20 cellular contexts compared by ENCODE assay signal in genomic region chr10:86285136-86285790, GRCh38.
DNase-seq lines count a peak whose midpoint lies in the region; ATAC-seq and TF ChIP-seq lines count a peak whose summit lies in the region.
"Had no signal": no experiment of that assay in that cellular context is flagged by ENCODE, and none has a peak within 500 bp of the region (broad histone marks: within the 10 kb centered on the region; RNA-seq: fewer than 3 reads in every experiment).

No MANE protein-coding gene starts in this region.

- no peak overlapping the region for H3K56ac ChIP-seq in mesendoderm (ENCODE audit: low read length)

- H4K5ac ChIP-seq in mesendoderm (ENCODE audit: low read length): no peak overlapping the region

- H3K9me3 Mint-ChIP-seq in osteocyte (ENCODE audit: unreplicated experiment) (no peaks in the 10 kb centered on the region), T-cell (no peaks in the 10 kb centered on the region), Caco-2 (ENCODE audit: unreplicated experiment) (peaks cover 9% of the 10 kb centered on the region)
- H3K9me3 Mint-ChIP-seq: activated naive CD4-positive, alpha-beta T cell treated with anti-CD3 and anti-CD28 coated beads, Interleukin-2, amount 50 U/mL, for 24 hours had no signal

- H3K79me2 ChIP-seq in MM.1S (ENCODE audit: low read length) (no peaks in the 10 kb centered on the region), mesendoderm (ENCODE audit: control insufficient read depth, insufficient read depth, low read length) (no peaks in the 10 kb centered on the region)

- DNase-seq in DMS153 (lab: John Stamatoyannopoulos, UW) (peak; percentile 59), NCI-H2081 (lab: John Stamatoyannopoulos, UW) (peak; percentile 79 to 95), coronary artery (ENCODE audit: low spot score) (peak; percentile 45), osteocyte (ENCODE audit: extremely low spot score, unreplicated experiment) (peak; percentile 65), MM.1S (no peak), T-cell (no peak), mesendoderm (no peak), Caco-2 (no peak)
- DNase-seq: activated CD4-positive, CD25-positive, alpha-beta regulatory T cell treated with anti-CD3 and anti-CD28 coated beads, Interleukin-2, amount 50 U/mL, for 72 hours; activated T-cell treated with anti-CD3 and anti-CD28 coated beads, Interleukin-2, amount 50 U/mL, for 1 hour; brain microvascular endothelial cell; DMS53; effector CD4-positive, alpha-beta T cell; HFFc6; kidney; midbrain; stimulated activated CD4-positive, alpha-beta T cell treated with anti-CD3 and anti-CD28 coated beads, Interleukin-4, amount 100 ng/mL, for 1 hour; T1000 had no signal

- TF ChIP-seq CTCF in coronary artery (IDR thresholded peaks at IDR 0.05) (no peak), osteocyte (IDR thresholded peaks at IDR 0.05) (no peak), MM.1S (IDR thresholded peaks at IDR 0.05; ENCODE audit: low read length) (no peak), Caco-2 (IDR thresholded peaks at IDR 0.05; ENCODE audit: insufficient read depth in 1 of 2, low read depth in 1 of 2, low read length in 1 of 2, severe bottlenecking in 1 of 2, unreplicated experiment in 1 of 2) (no peak)

- no peaks in the 10 kb centered on the region for H4K20me1 ChIP-seq in MM.1S (ENCODE audit: insufficient read depth, low read length)

- no peak overlapping the region for H2BK5ac ChIP-seq in mesendoderm (ENCODE audit: low read length)

- H2BK15ac ChIP-seq in mesendoderm (replicated peaks; ENCODE audit: low read depth): no peak overlapping the region

- no peak overlapping the region for H2BK120ac ChIP-seq in mesendoderm (ENCODE audit: low read depth, low read length)

- H3K4me1 ChIP-seq in MM.1S (ENCODE audit: low read length) (no peaks in the 10 kb centered on the region), mesendoderm (ENCODE audit: control insufficient read depth, low read depth, low read length) (no peaks in the 10 kb centered on the region), Caco-2 (no peaks in the 10 kb centered on the region)

- H3K79me1 ChIP-seq in mesendoderm (ENCODE audit: low read length): no peaks in the 10 kb centered on the region

- H3K4me3 ChIP-seq in coronary artery: no peak overlapping the region
- no peak overlapping the region for H3K4me3 ChIP-seq in MM.1S (ENCODE audit: low read length)
- no peak overlapping the region for H3K4me3 ChIP-seq in mesendoderm (ENCODE audit: low read length)
- H3K4me3 ChIP-seq in Caco-2 (ENCODE audit: low read depth, low read length): no peak overlapping the region

- POLR2A ChIA-PET in T-cell (lab: Charles Lee): no interaction called here
- POLR2A ChIA-PET in Caco-2 (lab: Charles Lee): no interaction called here

- H3K27ac ChIP-seq in coronary artery: no peak overlapping the region
- H3K27ac ChIP-seq in MM.1S (ENCODE audit: low read length): no peak overlapping the region
- no peak overlapping the region for H3K27ac ChIP-seq in mesendoderm (ENCODE audit: low read depth, low read length)
- H3K27ac ChIP-seq: brain microvascular endothelial cell, neutrophil had no signal

- no peaks in the 10 kb centered on the region for H3K36me3 Mint-ChIP-seq in osteocyte (ENCODE audit: unreplicated experiment)
- no peaks in the 10 kb centered on the region for H3K36me3 Mint-ChIP-seq in T-cell
- H3K36me3 Mint-ChIP-seq in Caco-2 (ENCODE audit: insufficient read depth, unreplicated experiment): no peaks in the 10 kb centered on the region
- H3K36me3 Mint-ChIP-seq: activated naive CD4-positive, alpha-beta T cell treated with anti-CD3 and anti-CD28 coated beads, Interleukin-2, amount 50 U/mL, for 24 hours had no signal

- H3K4ac ChIP-seq in mesendoderm (ENCODE audit: low read depth, low read length): no peak overlapping the region

- no peak overlapping the region for H2AFZ ChIP-seq in MM.1S (ENCODE audit: low read length)

- no peak overlapping the region for H4K8ac ChIP-seq in mesendoderm (ENCODE audit: low read depth, low read length)

- intact Hi-C loops in Caco-2 (cut with micrococcal nuclease; ENCODE audit: unreplicated experiment): no loop called here

- no peaks in the 10 kb centered on the region for H3K9me3 ChIP-seq in MM.1S (replicated peaks; ENCODE audit: insufficient read depth, low read length)
- H3K9me3 ChIP-seq in Caco-2: no peaks in the 10 kb centered on the region
- H3K9me3 ChIP-seq: neutrophil had no signal

- no peak overlapping the region for H3K9ac ChIP-seq in MM.1S (ENCODE audit: low read length)
- no peak overlapping the region for H3K9ac ChIP-seq in mesendoderm (ENCODE audit: low read length)

- H3K4me2 ChIP-seq in MM.1S (ENCODE audit: low read depth, low read length): no peak overlapping the region
- H3K4me2 ChIP-seq in mesendoderm (ENCODE audit: low read length): no peak overlapping the region

- CTCF ChIA-PET in T-cell (lab: Charles Lee) (no interaction called here), Caco-2 (lab: Charles Lee) (no interaction called here)

- H3K36me3 ChIP-seq in MM.1S (replicated peaks; ENCODE audit: insufficient read depth, low read length) (no peaks in the 10 kb centered on the region), mesendoderm (ENCODE audit: control insufficient read depth, insufficient read depth, low read length) (no peaks in the 10 kb centered on the region), Caco-2 (ENCODE audit: control insufficient read depth, insufficient read depth, low read length) (no peaks in the 10 kb centered on the region)
- H3K36me3 ChIP-seq: brain microvascular endothelial cell, neutrophil had no signal

- H3K27me3 Mint-ChIP-seq in osteocyte (ENCODE audit: unreplicated experiment) (no peaks in the 10 kb centered on the region), T-cell (peaks cover 8 to 17% of the 10 kb centered on the region in 2 donors), Caco-2 (ENCODE audit: insufficient read depth, unreplicated experiment) (peaks cover 9% of the 10 kb centered on the region)

- WGBS in mesendoderm (ENCODE audit: extremely low coverage, insufficient coverage, low lambda C conversion rate): no CpG with 5 or more reads among the region's 10 CpGs

- H3K4me1 Mint-ChIP-seq in osteocyte (ENCODE audit: unreplicated experiment) (no peaks in the 10 kb centered on the region), T-cell (no peaks in the 10 kb centered on the region), Caco-2 (ENCODE audit: low read depth, unreplicated experiment) (no peaks in the 10 kb centered on the region)
- H3K4me1 Mint-ChIP-seq: activated naive CD4-positive, alpha-beta T cell treated with anti-CD3 and anti-CD28 coated beads, Interleukin-2, amount 50 U/mL, for 24 hours had no signal

- H3K27me3 ChIP-seq in MM.1S (replicated peaks; ENCODE audit: insufficient read depth, low read length) (no peaks in the 10 kb centered on the region), mesendoderm (ENCODE audit: insufficient read depth, low read length, poor library complexity) (no peaks in the 10 kb centered on the region), Caco-2 (replicated peaks; ENCODE audit: control insufficient read depth, insufficient read depth, low read length) (no peaks in the 10 kb centered on the region)
- H3K27me3 ChIP-seq: brain microvascular endothelial cell, neutrophil had no signal

- no peak overlapping the region for H3K4me3 Mint-ChIP-seq in osteocyte (ENCODE audit: unreplicated experiment)
- no peak overlapping the region for H3K4me3 Mint-ChIP-seq in T-cell
- no peak overlapping the region for H3K4me3 Mint-ChIP-seq in Caco-2 (ENCODE audit: unreplicated experiment)
- H3K4me3 Mint-ChIP-seq: activated naive CD4-positive, alpha-beta T cell treated with anti-CD3 and anti-CD28 coated beads, Interleukin-2, amount 50 U/mL, for 24 hours; HFFc6 had no signal

- H2AK5ac ChIP-seq in mesendoderm (ENCODE audit: low read length): no peak overlapping the region

- no peak overlapping the region for H3K18ac ChIP-seq in mesendoderm (ENCODE audit: low read length)

- H3F3A ChIP-seq in MM.1S (ENCODE audit: insufficient read depth, low read length): no peaks in the 10 kb centered on the region

- no peak overlapping the region for H3K27ac Mint-ChIP-seq in osteocyte (ENCODE audit: unreplicated experiment)
- no peak overlapping the region for H3K27ac Mint-ChIP-seq in T-cell
- no peak overlapping the region for H3K27ac Mint-ChIP-seq in Caco-2 (ENCODE audit: unreplicated experiment)
- H3K27ac Mint-ChIP-seq: activated naive CD4-positive, alpha-beta T cell treated with anti-CD3 and anti-CD28 coated beads, Interleukin-2, amount 50 U/mL, for 24 hours; HFFc6 had no signal

- no TSS peak for BruUV-seq in Caco-2 (replicated peaks; lab: Mats Ljungman, UMichigan)

- no peak for ATAC-seq in T-cell (replicated peaks in 1 of 4)

- no peak overlapping the region for H3K23ac ChIP-seq in mesendoderm (ENCODE audit: low read length)

- H3K9me2 ChIP-seq in MM.1S (replicated peaks; ENCODE audit: insufficient read depth, low read length): no peaks in the 10 kb centered on the region

Comparison
In these comparisons a context has a peak if more than half of its experiments do, and no peak if none do; other contexts are left out.
1. DNase-seq: peak in DMS153 (single experiment), NCI-H2081 (2 of 2), coronary artery (single experiment) and osteocyte (single experiment); none in MM.1S (single experiment), T-cell (0 of 34), mesendoderm (single experiment) and Caco-2 (0 of 2).